In the genomic region with DNA sequence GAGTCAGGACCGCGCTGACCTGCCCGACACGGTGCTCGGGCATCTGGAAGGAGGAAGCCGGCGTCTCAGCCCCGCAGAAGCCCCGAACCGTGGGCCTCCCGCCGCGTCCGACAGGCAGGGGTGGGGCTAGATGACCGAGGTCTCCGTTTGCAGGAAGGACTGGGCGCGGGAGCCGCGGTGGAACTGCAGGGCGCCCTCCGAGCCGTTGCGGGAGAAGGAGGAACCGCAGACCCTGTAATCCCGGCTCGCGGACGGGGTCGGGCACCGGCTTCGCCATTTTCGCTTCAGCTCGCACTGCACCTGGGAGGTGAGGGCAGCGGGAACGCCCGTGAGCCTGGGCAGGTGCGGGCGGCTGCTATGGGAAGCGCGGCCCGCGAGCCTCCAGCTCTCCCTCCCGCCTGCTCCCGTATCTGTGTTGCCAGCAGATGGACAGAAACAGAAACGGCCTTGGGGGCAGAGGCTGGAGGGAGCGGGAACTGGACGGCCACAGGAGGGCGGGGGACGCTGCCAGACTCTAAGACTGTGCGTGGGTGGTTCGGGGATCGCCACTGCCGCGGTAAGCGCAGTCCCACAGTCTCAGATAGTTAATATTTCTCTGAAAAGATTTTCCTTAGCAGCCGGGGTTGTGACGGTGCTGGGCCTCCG, we compare ENCODE assay signal across 8 cellular contexts.
DNase-seq lines count a peak whose midpoint lies in the region; ATAC-seq, FAIRE-seq and TF ChIP-seq lines count a peak whose summit lies in the region.

No MANE protein-coding gene starts in this region.

- H3K9me3 ChIP-seq in HCT116 (ENCODE audit: control insufficient read depth in 1 of 2, insufficient read depth in 1 of 2, low read depth in 1 of 2, low read length in 2 of 2) (no peaks in the 10 kb centered on the region), mesenchymal stem cell (ENCODE audit: control insufficient read depth, low read length) (no peaks in the 10 kb centered on the region), tibial nerve (no peaks in the 10 kb centered on the region)

- peak overlapping the region; percentile 71 for H3K9ac ChIP-seq in HCT116 (ENCODE audit: low read length)
- peak overlapping the region; percentile 49 for H3K9ac ChIP-seq in mesenchymal stem cell (ENCODE audit: low read length)

- H3K79me2 ChIP-seq in ACC112 (ENCODE audit: control insufficient read depth, insufficient read depth, low read length, unreplicated experiment) (no peaks in the 10 kb centered on the region), HCT116 (ENCODE audit: insufficient read depth, low read length) (no peaks in the 10 kb centered on the region)

- H3K4me3 ChIP-seq in ACC112 (ENCODE audit: low read depth, low read length) (peak overlapping the region; percentile 68), HCT116 (replicated peaks in 1 of 2; ENCODE audit: low read depth in 1 of 2, low read length in 2 of 2) (peak overlapping the region; percentile 51 to 76), mesenchymal stem cell (ENCODE audit: insufficient read depth in 1 of 2, low read depth in 1 of 2, low read length in 2 of 2) (peak overlapping the region; percentile 63 to 70), tibial nerve (peak overlapping the region; percentile 35 to 57 (median 48))

- H3K79me1 ChIP-seq in mesenchymal stem cell (replicated peaks; ENCODE audit: low read length, poor library complexity, severe bottlenecking) = no peaks in the 10 kb centered on the region

- no peak for TF ChIP-seq EP300 in tibial nerve (IDR thresholded peaks at IDR 0.05)

- no peak overlapping the region for H2AFZ ChIP-seq in ACC112 (ENCODE audit: low read length, unreplicated experiment)
- H2AFZ ChIP-seq in HCT116 (ENCODE audit: low read depth, low read length, poor library complexity, severe bottlenecking) = peak overlapping the region; percentile 93
- peak overlapping the region; percentile 29 for H2AFZ ChIP-seq in mesenchymal stem cell (ENCODE audit: low read depth, low read length)

- TSS peak; percentile 66 for BruUV-seq in HCT116 (replicated peaks; lab: Mats Ljungman, UMichigan)

- POLR2A ChIA-PET in HCT116 (lab: Charles Lee) = interaction anchor here (0.9 to 1.1 kb wide), 2 partner anchors 11 to 173 kb away, joined by 3 read pairs; no protein-coding TSS in a partner anchor

- H3K27me3 ChIP-seq in ACC112 (ENCODE audit: insufficient read depth, low read length) = peaks cover 14% of the 10 kb centered on the region; the same call in 1 of the 2 replicates
- no peaks in the 10 kb centered on the region for H3K27me3 ChIP-seq in HCT116 (ENCODE audit: insufficient read depth, low read length)
- peaks cover 0 to 62% of the 10 kb centered on the region in 2 experiments for H3K27me3 ChIP-seq in mesenchymal stem cell (ENCODE audit: control insufficient read depth in 1 of 2, insufficient read depth in 1 of 2, low read length in 2 of 2)
- H3K27me3 ChIP-seq in tibial nerve = peaks cover 0 to 23% of the 10 kb centered on the region in 2 donors

- TF ChIP-seq CTCF in HCT116 (IDR thresholded peaks at IDR 0.05 in 2 of 3, conservative IDR thresholded peaks at IDR 0.05 in 1 of 3; ENCODE audit: borderline replicate concordance in 1 of 3, insufficient read depth in 1 of 3, low read depth in 2 of 3, low read length in 2 of 3) = peak; percentile 22 to 41 (median 29); a peak in 3 of 6 replicates
- peak in 3 of 5 experiments; percentile 23 to 41 (median 39) for TF ChIP-seq CTCF in tibial nerve (IDR thresholded peaks at IDR 0.05)

- no peaks in the 10 kb centered on the region for H4K20me1 ChIP-seq in HCT116 (ENCODE audit: insufficient read depth)

- H3K27me3 Mint-ChIP-seq in effector memory CD8-positive, alpha-beta T cell = peaks cover 32 to 75% of the 10 kb centered on the region in 2 donors

- peak; percentile 27 for TF ChIP-seq RAD21 in HCT116 (IDR thresholded peaks at IDR 0.05; ENCODE audit: low read depth)

- H3K36me3 Mint-ChIP-seq in effector memory CD8-positive, alpha-beta T cell (ENCODE audit: insufficient read depth) = no peaks in the 10 kb centered on the region

- intact Hi-C loops in HCT116 (cut with micrococcal nuclease) = no loop called here

- peak; percentile 27 for DNase-seq in HCT116 (ENCODE audit: low read depth, low spot score)
- DNase-seq in effector memory CD8-positive, alpha-beta T cell = no peak
- DNase-seq in mesenchymal stem cell = peak; percentile 38
- peak in 1 of 2 donors; percentile 5 for DNase-seq in tibial nerve (ENCODE audit: low spot score in 2 of 2)
- no peak for DNase-seq in middle frontal gyrus (ENCODE audit: extremely low spot score, low spot score)
- no peak for DNase-seq in H54 (ENCODE audit: insufficient read length, low spot score)

- WGBS in mesenchymal stem cell = 4% methylated on average over 50 of the region's 59 CpGs
- 2 to 4% methylated on average over 51 to 59 of the region's 59 CpGs for WGBS in tibial nerve, 2 donors

- H3K4me3 Mint-ChIP-seq in effector memory CD8-positive, alpha-beta T cell = peak overlapping the region; percentile 66 to 70

- H3K4me2 ChIP-seq in HCT116 (ENCODE audit: low read length) (peak overlapping the region; percentile 96), mesenchymal stem cell (ENCODE audit: low read length, poor library complexity, severe bottlenecking) (peak overlapping the region; percentile 89)

- H3K4me1 Mint-ChIP-seq in effector memory CD8-positive, alpha-beta T cell (ENCODE audit: low read depth in 2 of 2) = peaks cover 0 to 7% of the 10 kb centered on the region in 2 donors

- no peak overlapping the region for H3K23ac ChIP-seq in mesenchymal stem cell (ENCODE audit: low read length in 2 of 2)

- no peak overlapping the region for H3K27ac ChIP-seq in ACC112 (ENCODE audit: low read depth, low read length)
- peak overlapping the region; percentile 66; the same call in 1 of the 2 replicates for H3K27ac ChIP-seq in HCT116 (ENCODE audit: low read depth, low read length)
- no peak overlapping the region for H3K27ac ChIP-seq in mesenchymal stem cell (ENCODE audit: low read length, poor library complexity, severe bottlenecking)
- peak overlapping the region in 2 of 4 donors; percentile 11 to 24 for H3K27ac ChIP-seq in tibial nerve

- no peak overlapping the region for H2BK120ac ChIP-seq in mesenchymal stem cell (ENCODE audit: low read depth, low read length)

- no peak overlapping the region for H3K18ac ChIP-seq in mesenchymal stem cell (ENCODE audit: low read depth in 1 of 2, low read length in 2 of 2)

- H3K27ac Mint-ChIP-seq in effector memory CD8-positive, alpha-beta T cell = no peak overlapping the region

- no peak overlapping the region for H2BK15ac ChIP-seq in mesenchymal stem cell (ENCODE audit: low read depth, poor library complexity, severe bottlenecking)

- no peaks in the 10 kb centered on the region for H3K9me2 ChIP-seq in HCT116 (ENCODE audit: insufficient read depth)

- H2BK12ac ChIP-seq in mesenchymal stem cell (ENCODE audit: low read length in 2 of 2) = no peak overlapping the region

- no peak overlapping the region for H4K91ac ChIP-seq in mesenchymal stem cell (ENCODE audit: low read length)

- CTCF ChIA-PET in HCT116 (lab: Charles Lee) = interaction anchor here (1.0 kb wide), 1 partner anchor 112 kb away, joined by 4 read pairs; no protein-coding TSS in a partner anchor

- no peaks in the 10 kb centered on the region for H3K36me3 ChIP-seq in ACC112 (ENCODE audit: insufficient read depth, low read length)
- no peaks in the 10 kb centered on the region for H3K36me3 ChIP-seq in HCT116 (ENCODE audit: control insufficient read depth in 1 of 2, insufficient read depth in 2 of 2, low read length in 2 of 2)
- H3K36me3 ChIP-seq in mesenchymal stem cell (ENCODE audit: control insufficient read depth in 1 of 2, insufficient read depth in 2 of 2, low read depth in 1 of 2, low read length in 2 of 2) = peaks cover 0 to 5% of the 10 kb centered on the region in 2 experiments
- H3K36me3 ChIP-seq in tibial nerve = no peaks in the 10 kb centered on the region

- no peak overlapping the region for H4K8ac ChIP-seq in mesenchymal stem cell (ENCODE audit: low read length)

- no peaks in the 10 kb centered on the region for H3K9me3 Mint-ChIP-seq in effector memory CD8-positive, alpha-beta T cell

- no peak for FAIRE-seq in H54 (lab: Jason Lieb, UNC)

- H3K14ac ChIP-seq in mesenchymal stem cell (ENCODE audit: low read length in 2 of 2) = no peak overlapping the region

- TF ChIP-seq POLR2A in HCT116 (IDR thresholded peaks at IDR 0.05; ENCODE audit: borderline replicate concordance, extremely low read depth, insufficient read depth, insufficient read length) (no peak), tibial nerve (IDR thresholded peaks at IDR 0.05) (no peak), H54 (IDR thresholded peaks at IDR 0.05; ENCODE audit: low read depth, low read length) (no peak)

- H2BK5ac ChIP-seq in mesenchymal stem cell (ENCODE audit: low read depth, low read length, poor library complexity, severe bottlenecking) = no peak overlapping the region

- RAD21 ChIA-PET in HCT116 (lab: Charles Lee; ENCODE audit: low non-redundant PET in 1 of 2, low total read pairs in 2 of 2, uncharacterized antibody in 2 of 2, unreplicated experiment in 2 of 2) = no interaction called here

- H2AK5ac ChIP-seq in mesenchymal stem cell (ENCODE audit: low read length, severe bottlenecking) = no peak overlapping the region

- H3K4me1 ChIP-seq in ACC112 (ENCODE audit: control insufficient read depth, insufficient read depth, low read length, unreplicated experiment) = no peaks in the 10 kb centered on the region
- H3K4me1 ChIP-seq in HCT116 (ENCODE audit: control insufficient read depth in 1 of 2, insufficient read depth in 2 of 2, low read length in 2 of 2) = peaks cover 0 to 17% of the 10 kb centered on the region in 2 experiments; a peak in 1 of 4 replicates
- H3K4me1 ChIP-seq in mesenchymal stem cell (ENCODE audit: control insufficient read depth, insufficient read depth, low read depth, low read length) = peaks cover 54% of the 10 kb centered on the region
- H3K4me1 ChIP-seq in tibial nerve = peaks cover 0 to 21% (median 3%) of the 10 kb centered on the region in 4 donors

- no peak overlapping the region for H3K4ac ChIP-seq in mesenchymal stem cell (ENCODE audit: low read depth in 1 of 2, low read length in 2 of 2)

- ATAC-seq in HCT116 (peak; percentile 84), SK-N-SH treated with all-trans-retinoic acid at 6 μM for 48 hours (peak; percentile 50; the same call in 2 of the 3 replicates)
- no peak for ATAC-seq in effector memory CD8-positive, alpha-beta T cell (replicated peaks)

TF ChIP-seq in HCT116, 20 proteins besides CTCF, POLR2A, EP300 and RAD21 (continues in another document):
- peak; percentile 49 for TF ChIP-seq YY1 (IDR thresholded peaks at IDR 0.05; ENCODE audit: extremely low read depth, insufficient replicate concordance, low read depth, low read length)
- TF ChIP-seq TCF7L2 (IDR thresholded peaks at IDR 0.05; ENCODE audit: borderline replicate concordance, extremely low read depth, insufficient read depth, insufficient read length) = no peak

Comparison
In these comparisons a context has a peak if more than half of its experiments do, and no peak if none do; other contexts are left out.
1. DNase-seq: peak in HCT116 (single experiment) and mesenchymal stem cell (single experiment); none in effector memory CD8-positive, alpha-beta T cell (0 of 3), middle frontal gyrus (single experiment) and H54 (single experiment).
2. Peak in every context shown above with its lines, with median percentiles within 50 percentile points of each other: H3K4me3 ChIP-seq.